ENCODE assay signal across 1 cellular context in the genomic region with DNA sequence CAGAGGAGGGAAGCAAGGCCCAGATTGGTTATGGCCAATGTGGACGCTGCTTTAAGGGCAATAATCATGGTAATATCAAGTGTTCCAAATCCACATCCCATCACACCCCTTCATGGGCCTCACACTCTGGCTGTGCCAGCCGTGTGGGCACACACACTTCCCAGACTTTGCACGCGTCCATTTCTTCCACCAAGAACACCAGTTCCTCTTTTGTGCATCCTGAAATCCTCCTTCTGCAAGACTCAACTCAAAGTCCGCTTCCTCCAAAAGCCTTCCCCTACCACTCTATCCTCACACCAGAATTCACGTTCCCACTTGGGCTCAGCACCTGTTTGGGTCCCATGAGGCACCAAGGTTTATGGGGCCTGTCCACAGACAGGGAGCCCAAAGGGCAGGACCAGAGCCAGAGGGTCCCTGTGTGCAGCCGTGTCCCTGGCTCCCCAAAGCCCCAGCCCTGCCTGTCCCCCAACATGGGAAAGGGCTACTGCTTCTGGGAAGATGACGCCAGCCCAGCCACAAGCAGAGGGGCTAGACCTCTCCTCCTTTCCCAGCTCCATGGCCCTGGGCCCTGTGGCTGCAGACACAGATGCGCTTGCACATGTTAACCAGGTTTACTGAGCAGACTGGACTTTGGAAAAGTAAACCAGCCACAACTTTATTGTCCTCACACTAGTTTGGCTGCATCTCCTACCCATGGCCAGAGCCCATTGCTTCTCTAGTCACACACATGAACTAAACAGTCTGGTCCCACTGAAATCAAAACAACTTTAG.
TF ChIP-seq lines count a peak whose summit lies in the region.

No MANE protein-coding gene starts in this region.

TF ChIP-seq in HepG2, 621 proteins besides CTCF, POLR2A, EP300 and RAD21 (continued from another document):
- TF ChIP-seq, protein P1, sequence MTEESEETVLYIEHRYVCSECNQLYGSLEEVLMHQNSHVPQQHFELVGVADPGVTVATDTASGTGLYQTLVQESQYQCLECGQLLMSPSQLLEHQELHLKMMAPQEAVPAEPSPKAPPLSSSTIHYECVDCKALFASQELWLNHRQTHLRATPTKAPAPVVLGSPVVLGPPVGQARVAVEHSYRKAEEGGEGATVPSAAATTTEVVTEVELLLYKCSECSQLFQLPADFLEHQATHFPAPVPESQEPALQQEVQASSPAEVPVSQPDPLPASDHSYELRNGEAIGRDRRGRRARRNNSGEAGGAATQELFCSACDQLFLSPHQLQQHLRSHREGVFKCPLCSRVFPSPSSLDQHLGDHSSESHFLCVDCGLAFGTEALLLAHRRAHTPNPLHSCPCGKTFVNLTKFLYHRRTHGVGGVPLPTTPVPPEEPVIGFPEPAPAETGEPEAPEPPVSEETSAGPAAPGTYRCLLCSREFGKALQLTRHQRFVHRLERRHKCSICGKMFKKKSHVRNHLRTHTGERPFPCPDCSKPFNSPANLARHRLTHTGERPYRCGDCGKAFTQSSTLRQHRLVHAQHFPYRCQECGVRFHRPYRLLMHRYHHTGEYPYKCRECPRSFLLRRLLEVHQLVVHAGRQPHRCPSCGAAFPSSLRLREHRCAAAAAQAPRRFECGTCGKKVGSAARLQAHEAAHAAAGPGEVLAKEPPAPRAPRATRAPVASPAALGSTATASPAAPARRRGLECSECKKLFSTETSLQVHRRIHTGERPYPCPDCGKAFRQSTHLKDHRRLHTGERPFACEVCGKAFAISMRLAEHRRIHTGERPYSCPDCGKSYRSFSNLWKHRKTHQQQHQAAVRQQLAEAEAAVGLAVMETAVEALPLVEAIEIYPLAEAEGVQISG (CRISPR knock-in tag; IDR thresholded peaks at IDR 0.05), result no peak
- peak; percentile 88 for TF ChIP-seq FOXO1 (CRISPR knock-in tag; IDR thresholded peaks at IDR 0.05)
- TF ChIP-seq ZNF792 (CRISPR knock-in tag; IDR thresholded peaks at IDR 0.05), result 0 out of 2 replicates have a peak, but pooled peaks have one; percentile 44
- peak; percentile 67; the same call in 1 of the 2 replicates for TF ChIP-seq ZNF788 (CRISPR knock-in tag; IDR thresholded peaks at IDR 0.05; ENCODE audit: borderline replicate concordance)
- TF ChIP-seq, protein P2, sequence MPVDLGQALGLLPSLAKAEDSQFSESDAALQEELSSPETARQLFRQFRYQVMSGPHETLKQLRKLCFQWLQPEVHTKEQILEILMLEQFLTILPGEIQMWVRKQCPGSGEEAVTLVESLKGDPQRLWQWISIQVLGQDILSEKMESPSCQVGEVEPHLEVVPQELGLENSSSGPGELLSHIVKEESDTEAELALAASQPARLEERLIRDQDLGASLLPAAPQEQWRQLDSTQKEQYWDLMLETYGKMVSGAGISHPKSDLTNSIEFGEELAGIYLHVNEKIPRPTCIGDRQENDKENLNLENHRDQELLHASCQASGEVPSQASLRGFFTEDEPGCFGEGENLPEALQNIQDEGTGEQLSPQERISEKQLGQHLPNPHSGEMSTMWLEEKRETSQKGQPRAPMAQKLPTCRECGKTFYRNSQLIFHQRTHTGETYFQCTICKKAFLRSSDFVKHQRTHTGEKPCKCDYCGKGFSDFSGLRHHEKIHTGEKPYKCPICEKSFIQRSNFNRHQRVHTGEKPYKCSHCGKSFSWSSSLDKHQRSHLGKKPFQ (CRISPR knock-in tag; IDR thresholded peaks at IDR 0.05; ENCODE audit: insufficient replicate concordance), result peak; percentile 87
- no peak for TF ChIP-seq GABPB1 (CRISPR knock-in tag; IDR thresholded peaks at IDR 0.05)
- TF ChIP-seq ZSCAN22 (CRISPR knock-in tag; IDR thresholded peaks at IDR 0.05), result no peak
- 0 out of 2 replicates have a peak, but pooled peaks have one; percentile 36 for TF ChIP-seq JUN (CRISPR knock-in tag; IDR thresholded peaks at IDR 0.05)
- TF ChIP-seq ZNF839 (CRISPR knock-in tag; IDR thresholded peaks at IDR 0.05; ENCODE audit: borderline replicate concordance), result no peak
- peak; percentile 38; the same call in 1 of the 2 replicates for TF ChIP-seq FOXA1 (IDR thresholded peaks at IDR 0.05)
- peak; percentile 97 for TF ChIP-seq FOXA1 (CRISPR knock-in tag; IDR thresholded peaks at IDR 0.05)
- no peak for TF ChIP-seq ZNF354B (CRISPR knock-in tag; IDR thresholded peaks at IDR 0.05)
- TF ChIP-seq PRMT3 (CRISPR knock-in tag; IDR thresholded peaks at IDR 0.05; ENCODE audit: borderline replicate concordance, low read depth), result no peak
- peak; percentile 82 for TF ChIP-seq HDAC2 (CRISPR knock-in tag; IDR thresholded peaks at IDR 0.05)
- TF ChIP-seq NFRKB (IDR thresholded peaks at IDR 0.05), result no peak
- TF ChIP-seq KDM6A (CRISPR knock-in tag; IDR thresholded peaks at IDR 0.05; ENCODE audit: low read depth), result peak; percentile 63; the same call in 1 of the 2 replicates
- peak; percentile 74 for TF ChIP-seq ZNF331 (CRISPR knock-in tag; IDR thresholded peaks at IDR 0.05)
TF ChIP-seq in HepG2: peak in this region for 112.
